1 cellular context compared by ENCODE assay signal in genomic region chr22:24441406-24442351, GRCh38.
TF ChIP-seq lines count a peak whose summit lies in the region.

No MANE protein-coding gene starts in this region.

TF ChIP-seq in SK-N-SH treated with all-trans-retinoic acid at 6 μM for 48 hours, 23 proteins besides CTCF, POLR2A, EP300 and RAD21 (continued from another document):
- TF ChIP-seq TSHZ2 (CRISPR knock-in tag; IDR thresholded peaks at IDR 0.05), result no peak
- TF ChIP-seq ZNF70 (CRISPR knock-in tag; IDR thresholded peaks at IDR 0.05), result no peak
- TF ChIP-seq TCF4 (CRISPR knock-in tag; IDR thresholded peaks at IDR 0.05; ENCODE audit: borderline replicate concordance), result no peak
- TF ChIP-seq TOX (CRISPR knock-in tag; IDR thresholded peaks at IDR 0.05; ENCODE audit: borderline replicate concordance), result no peak
- TF ChIP-seq ISL1 (CRISPR knock-in tag; IDR thresholded peaks at IDR 0.05), result no peak
- TF ChIP-seq CSRNP3 (CRISPR knock-in tag; IDR thresholded peaks at IDR 0.05), result no peak
- TF ChIP-seq OSR1 (CRISPR knock-in tag; IDR thresholded peaks at IDR 0.05), result no peak
- TF ChIP-seq CREB5 (CRISPR knock-in tag; IDR thresholded peaks at IDR 0.05; ENCODE audit: low read depth), result no peak
- no peak for TF ChIP-seq ZFP30 (CRISPR knock-in tag; IDR thresholded peaks at IDR 0.05)
- TF ChIP-seq ESRRG (CRISPR knock-in tag; IDR thresholded peaks at IDR 0.05), result no peak
- TF ChIP-seq SNAI2 (CRISPR knock-in tag; IDR thresholded peaks at IDR 0.05), result no peak
